ENCODE assay signal across 9 cellular contexts in the genomic region with DNA sequence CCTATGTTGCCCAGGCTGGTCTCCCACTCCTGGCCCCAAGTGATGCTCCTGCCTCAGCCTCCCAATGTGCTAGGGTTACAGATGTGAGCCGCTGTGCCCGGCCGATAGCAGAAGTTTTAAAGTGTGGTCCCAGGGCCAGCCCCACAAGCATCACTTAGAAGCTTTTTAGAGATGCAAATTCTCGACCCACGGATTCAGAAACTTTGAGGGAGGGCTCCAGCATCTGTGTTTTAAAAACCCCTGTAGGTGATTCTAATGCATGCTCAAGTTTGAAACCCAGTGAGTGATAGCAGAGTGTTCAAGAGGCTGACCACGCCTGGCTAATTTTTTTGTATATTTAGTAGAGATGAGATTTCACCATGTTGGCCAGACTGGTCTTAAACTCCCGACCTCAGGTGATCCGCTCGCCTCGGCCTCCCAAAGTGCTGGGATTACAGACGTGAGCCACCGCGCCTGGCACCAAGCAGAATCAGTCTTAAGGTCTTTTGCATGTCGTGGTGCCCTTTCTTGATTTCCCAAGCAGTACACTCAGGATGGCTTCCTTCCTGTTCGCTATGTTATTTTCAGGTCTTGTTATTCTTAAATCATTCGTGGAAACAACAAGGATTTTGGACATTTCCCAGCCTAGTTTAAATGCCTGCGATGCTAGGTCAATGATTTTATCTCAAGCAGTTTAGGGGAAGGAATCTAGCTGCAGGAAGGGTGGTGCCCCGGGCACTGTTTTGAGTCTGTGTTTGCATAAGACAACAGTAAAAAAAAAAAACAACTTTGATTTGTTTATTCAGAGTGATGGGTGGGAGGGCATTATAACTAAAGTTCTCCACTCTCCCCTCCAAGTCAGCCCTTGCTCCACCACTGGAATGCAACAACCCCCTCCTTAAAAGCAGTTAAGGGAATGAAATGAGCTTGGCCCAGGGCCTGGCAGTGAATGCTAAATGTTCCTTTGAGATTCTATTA. TPM values are rescaled to one million over a fixed set of nuclear protein-coding genes. Genes with fewer than 3 reads are reported as not detected.
DNase-seq lines count a peak whose midpoint lies in the region; ATAC-seq and TF ChIP-seq lines count a peak whose summit lies in the region.
"Had no signal": no experiment of that assay in that cellular context is flagged by ENCODE, and none has a peak within 500 bp of the region (broad histone marks: within the 10 kb centered on the region; RNA-seq: fewer than 3 reads in every experiment).

No MANE protein-coding gene starts in this region.

- H3K27ac Mint-ChIP-seq in CD8-positive, alpha-beta memory T cell = peak overlapping the region in 6 of 8 donors; percentile 47 to 79 (median 72)

- H3K79me2 ChIP-seq in OCI-LY7 (ENCODE audit: insufficient read depth, low read depth, low read length) = no peaks in the 10 kb centered on the region
- no peaks in the 10 kb centered on the region for H3K79me2 ChIP-seq in parathyroid adenoma

- H4K20me1 ChIP-seq in OCI-LY7 (ENCODE audit: insufficient read depth, low read length) = no peaks in the 10 kb centered on the region

- H3K36me3 ChIP-seq in CD8-positive, alpha-beta memory T cell (ENCODE audit: insufficient read depth, low read length) = no peaks in the 10 kb centered on the region
- no peaks in the 10 kb centered on the region for H3K36me3 ChIP-seq in OCI-LY7 (ENCODE audit: insufficient read depth, low read length)
- no peaks in the 10 kb centered on the region for H3K36me3 ChIP-seq in parathyroid adenoma (ENCODE audit: control insufficient read depth, insufficient read depth, low read length)

- ATAC-seq in GM21423 (IDR thresholded peaks at IDR 0.05; ENCODE audit: unreplicated experiment) = no peak

- no peaks in the 10 kb centered on the region for H3K9me3 ChIP-seq in CD8-positive, alpha-beta memory T cell (ENCODE audit: low read length)
- H3K9me3 ChIP-seq in OCI-LY7 (ENCODE audit: low read length) = no peaks in the 10 kb centered on the region
- no peaks in the 10 kb centered on the region for H3K9me3 ChIP-seq in parathyroid adenoma (ENCODE audit: control insufficient read depth, low read length)

- peak overlapping the region; percentile 22; the same call in 1 of the 2 replicates for H3K4me2 ChIP-seq in OCI-LY7 (ENCODE audit: low read length)
- peak overlapping the region; percentile 18 for H3K4me2 ChIP-seq in parathyroid adenoma (ENCODE audit: low read length)

- no peaks in the 10 kb centered on the region for H3K27me3 ChIP-seq in CD8-positive, alpha-beta memory T cell (ENCODE audit: insufficient read depth, low read length, poor library complexity, severe bottlenecking)
- H3K27me3 ChIP-seq in parathyroid adenoma (ENCODE audit: control insufficient read depth, insufficient read depth, low read length) = no peaks in the 10 kb centered on the region

- H3K27me3 Mint-ChIP-seq in CD8-positive, alpha-beta memory T cell = no peaks in the 10 kb centered on the region

- TF ChIP-seq CTCF in OCI-LY7 (conservative IDR thresholded peaks at IDR 0.05; ENCODE audit: low read length) (no peak), parathyroid adenoma (IDR thresholded peaks at IDR 0.05) (no peak)

- H3K9ac ChIP-seq in parathyroid adenoma = no peak overlapping the region

- H3K27ac ChIP-seq in CD8-positive, alpha-beta memory T cell (ENCODE audit: low read depth, low read length) = no peak overlapping the region
- H3K27ac ChIP-seq in OCI-LY7 (ENCODE audit: low read depth, low read length, poor library complexity, severe bottlenecking) = no peak overlapping the region
- H3K27ac ChIP-seq in parathyroid adenoma = peak overlapping the region; percentile 64

- POLR2A ChIA-PET in CD8-positive, alpha-beta memory T cell (lab: Charles Lee) = interaction anchor here (0.9 kb wide), 1 partner anchor 12 kb away, joined by 3 read pairs; no protein-coding TSS in a partner anchor
- POLR2A ChIA-PET in OCI-LY7 (lab: Charles Lee) = interaction anchor here (0.5 to 1.7 kb wide), 4 partner anchors 12 to 1158 kb away, joined by 3 to 5 read pairs (median 3); a partner anchor contains a TSS

- H3K9me2 ChIP-seq in OCI-LY7 (ENCODE audit: insufficient read depth, low read length) = no peaks in the 10 kb centered on the region

- H3K4me1 Mint-ChIP-seq in CD8-positive, alpha-beta memory T cell = peaks cover 17 to 28% (median 20%) of the 10 kb centered on the region in 3 donors

- H3K36me3 Mint-ChIP-seq in CD8-positive, alpha-beta memory T cell = peaks cover 0 to 2% (median 0%) of the 10 kb centered on the region in 3 donors

- CTCF ChIA-PET in CD8-positive, alpha-beta memory T cell (lab: Charles Lee) = no interaction called here
- CTCF ChIA-PET in OCI-LY7 (lab: Charles Lee; ENCODE audit: unreplicated experiment) = no interaction called here

- DNase-seq in CD8-positive, alpha-beta memory T cell = no peak
- DNase-seq in OCI-LY7 (ENCODE audit: low spot score) = no peak
- peak; percentile 84 for DNase-seq in fibroblast of gingiva (ENCODE audit: low read depth)
- no peak for DNase-seq in AG08395 (ENCODE audit: low spot score)
- no peak for DNase-seq in stimulated activated CD4-positive, alpha-beta T cell treated with anti-CD3 and anti-CD28 coated beads, Interleukin-15, amount 100 ng/mL, for 24 hours
- no peak for DNase-seq in NCI-H2081 treated with DMSO at 0.1 percent for 48 hours (lab: John Stamatoyannopoulos, UW)
- DNase-seq: MM.1S had no signal

- BruUV-seq in OCI-LY7 (replicated peaks; lab: Mats Ljungman, UMichigan) = no TSS peak

- peak overlapping the region in 2 of 7 donors; percentile 16 to 28 for H3K4me3 Mint-ChIP-seq in CD8-positive, alpha-beta memory T cell

- peaks cover 14% of the 10 kb centered on the region for H3K4me1 ChIP-seq in CD8-positive, alpha-beta memory T cell (ENCODE audit: insufficient read depth, low read length)
- peaks cover 32% of the 10 kb centered on the region for H3K4me1 ChIP-seq in OCI-LY7 (ENCODE audit: insufficient read depth, low read length, poor library complexity, severe bottlenecking)
- H3K4me1 ChIP-seq in parathyroid adenoma = peaks cover 14% of the 10 kb centered on the region

- H3K4me3 ChIP-seq in CD8-positive, alpha-beta memory T cell (ENCODE audit: low read length) = no peak overlapping the region
- H3K4me3 ChIP-seq in OCI-LY7 (ENCODE audit: low read depth, low read length, poor library complexity, severe bottlenecking) = no peak overlapping the region
- no peak overlapping the region for H3K4me3 ChIP-seq in parathyroid adenoma (ENCODE audit: low read depth, low read length)

- no peaks in the 10 kb centered on the region for H3K9me3 Mint-ChIP-seq in CD8-positive, alpha-beta memory T cell

- H2AFZ ChIP-seq in OCI-LY7 (ENCODE audit: low read length) (peak overlapping the region; percentile 89), parathyroid adenoma (peak overlapping the region; percentile 82)

- intact Hi-C loops in OCI-LY7 (cut with micrococcal nuclease; ENCODE audit: unreplicated experiment) = no loop called here

RNA-seq across cellular contexts. Expression of a gene that starts 9.2 kb away (rescaled TPM):
- total RNA-seq in CD8-positive, alpha-beta memory T cell = 10 to 100 TPM; 26.9 to 27.6 TPM
- 8.4 TPM for polyA plus RNA-seq in CD8-positive, alpha-beta memory T cell
- total RNA-seq in OCI-LY7 (2014; rRNA removed; shearing (Covaris generic)) = 3.4 and 4.0 TPM in 2 replicates
- total RNA-seq in OCI-LY7 (2022) = 5.5 and 6.8 TPM in 2 replicates

RNA-seq across cellular contexts. Expression of a gene that starts 12.3 kb away (rescaled TPM):
- total RNA-seq in CD8-positive, alpha-beta memory T cell = 10 to 100 TPM; 21.9 to 23.8 TPM
- polyA plus RNA-seq in CD8-positive, alpha-beta memory T cell = 26.5 TPM
- 31.3 and 43.7 TPM in 2 replicates for total RNA-seq in OCI-LY7 (2014; rRNA removed; shearing (Covaris generic))
- total RNA-seq in OCI-LY7 (2022) = 29.3 and 32.9 TPM in 2 replicates
